In the genomic region with DNA sequence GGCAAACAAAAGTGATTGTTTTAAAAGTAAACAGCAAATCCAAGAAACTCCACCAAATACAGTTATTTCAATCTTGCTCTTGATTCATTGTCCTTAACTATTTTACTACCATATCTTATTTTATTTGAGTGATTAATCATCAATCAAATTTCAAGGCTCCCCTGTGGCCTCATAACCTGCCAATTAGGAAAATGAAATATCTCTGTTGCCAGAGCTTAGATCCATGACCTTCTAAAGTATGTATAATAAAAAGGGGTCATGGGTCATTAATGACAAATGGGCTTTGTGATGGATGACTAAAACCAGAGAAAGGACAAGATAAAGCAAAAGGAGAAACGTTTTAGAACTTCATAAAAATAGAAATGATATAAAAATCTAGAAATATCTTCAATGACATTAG, we compare ENCODE assay signal across 10 cellular contexts.
"Had no signal": no experiment of that assay in that cellular context is flagged by ENCODE, and none has a peak within 500 bp of the region (broad histone marks: within the 10 kb centered on the region; RNA-seq: fewer than 3 reads in every experiment).

No MANE protein-coding gene starts in this region.

- H3K4me3 ChIP-seq: GM23248, HAP-1 had no signal

- H3K27ac ChIP-seq: GM23248, HL-60 had no signal

- H3K9ac ChIP-seq: GM23248 had no signal

- FAIRE-seq: HepG2 had no signal

- H3K9me3 Mint-ChIP-seq: HFFc6, IgD-negative memory B cell had no signal

- H3K4me1 ChIP-seq: HAP-1 had no signal

- H3K36me3 ChIP-seq: HAP-1 had no signal

- ATAC-seq: HCT116, HepG2 had no signal

- H2AFZ ChIP-seq: GM23248 had no signal

- H3K4me3 Mint-ChIP-seq: HFFc6, IgD-negative memory B cell had no signal

- DNase-seq: GM23248, GOT3, H7, HFFc6, KBM-7 had no signal

- H3K27ac Mint-ChIP-seq: HFFc6, IgD-negative memory B cell had no signal

- H3K9me3 ChIP-seq: HAP-1 had no signal
